In genomic region chr1:14599173-14599754, GRCh38 we compare ENCODE assay signal across 1 cellular context.
TF ChIP-seq lines count a peak whose summit lies in the region.

No MANE protein-coding gene starts in this region.

TF ChIP-seq in A549, 52 proteins besides CTCF, POLR2A, EP300 and RAD21 (continued from another document):
- TF ChIP-seq KDM1A (IDR thresholded peaks at IDR 0.05; ENCODE audit: low read depth) (no peak), TFCP2L1 (CRISPR knock-in tag; IDR thresholded peaks at IDR 0.05) (no peak), RCOR1 (IDR thresholded peaks at IDR 0.05; ENCODE audit: low read depth, low read length) (no peak)
